In genomic region chr6:56155634-56156141, GRCh38 we compare ENCODE assay signal across 25 cellular contexts.
"Had no signal": no experiment of that assay in that cellular context is flagged by ENCODE, and none has a peak within 500 bp of the region (broad histone marks: within the 10 kb centered on the region; RNA-seq: fewer than 3 reads in every experiment).

No MANE protein-coding gene starts in this region.

- H3K27ac ChIP-seq: dorsolateral prefrontal cortex, epithelial cell of prostate, foreskin keratinocyte, gastroesophageal sphincter, heart left ventricle, left ventricle myocardium inferior, lower lobe of right lung, ovary, psoas muscle, skin epidermis, spleen, thyroid gland had no signal

- H3K36me3 ChIP-seq: left ventricle myocardium inferior, lower lobe of right lung, ovary, spleen, thyroid gland had no signal

- H3K4me3 Mint-ChIP-seq: natural killer cell; stimulated activated naive B cell treated with anti-CD40 and anti-IgM and Interleukin-4, amounts not matched to agents 10 μg/mL and 1 μg/mL and 100 μg/mL, for 72 hours; stimulated activated naive CD8-positive, alpha-beta T cell treated with anti-CD3 and anti-CD28 coated beads, Interleukin-15, amount 100 ng/mL, for 72 hours had no signal

- H3K27me3 ChIP-seq: dorsolateral prefrontal cortex, foreskin keratinocyte, gastroesophageal sphincter, heart left ventricle, ovary, spleen, thyroid gland had no signal

- H3K9me3 ChIP-seq: ovary, thyroid gland had no signal

- H3K36me3 Mint-ChIP-seq: natural killer cell; stimulated activated naive B cell treated with anti-CD40 and anti-IgM and Interleukin-4, amounts not matched to agents 10 μg/mL and 1 μg/mL and 100 μg/mL, for 72 hours had no signal

- H3K27me3 Mint-ChIP-seq: stimulated activated naive B cell treated with anti-CD40 and anti-IgM and Interleukin-4, amounts not matched to agents 10 μg/mL and 1 μg/mL and 100 μg/mL, for 72 hours; stimulated activated naive CD8-positive, alpha-beta T cell treated with anti-CD3 and anti-CD28 coated beads, Interleukin-15, amount 100 ng/mL, for 72 hours had no signal

- DNase-seq: dorsolateral prefrontal cortex; effector CD4-positive, alpha-beta T cell; foreskin keratinocyte; heart left ventricle; hippocampal formation; left cardiac atrium; left ventricle myocardium inferior; lower lobe of right lung; natural killer cell; occipital lobe; ovary; posterior cingulate gyrus; psoas muscle; right cardiac atrium; spleen; stimulated activated naive B cell treated with anti-CD40 and anti-IgM and Interleukin-4, amounts not matched to agents 10 μg/mL and 1 μg/mL and 100 μg/mL, for 72 hours; stimulated activated naive CD8-positive, alpha-beta T cell treated with anti-CD3 and anti-CD28 coated beads, Interleukin-15, amount 100 ng/mL, for 72 hours; thyroid gland; trophoblast cell had no signal

- FAIRE-seq: colon, islet of Langerhans had no signal

- H3K27ac Mint-ChIP-seq: natural killer cell; stimulated activated naive B cell treated with anti-CD40 and anti-IgM and Interleukin-4, amounts not matched to agents 10 μg/mL and 1 μg/mL and 100 μg/mL, for 72 hours; stimulated activated naive CD8-positive, alpha-beta T cell treated with anti-CD3 and anti-CD28 coated beads, Interleukin-15, amount 100 ng/mL, for 72 hours had no signal

- ATAC-seq: esophagus mucosa; foreskin keratinocyte; gastroesophageal sphincter; heart left ventricle; left cardiac atrium; lower lobe of right lung; natural killer cell; psoas muscle; right cardiac atrium; stimulated activated naive B cell treated with anti-CD40 and anti-IgM and Interleukin-4, amounts not matched to agents 10 μg/mL and 1 μg/mL and 100 μg/mL, for 72 hours; stimulated activated naive CD8-positive, alpha-beta T cell treated with anti-CD3 and anti-CD28 coated beads, Interleukin-15, amount 100 ng/mL, for 72 hours had no signal

- H3K4me3 ChIP-seq: dorsolateral prefrontal cortex, gastroesophageal sphincter, heart left ventricle, left ventricle myocardium inferior, lower lobe of right lung, ovary, psoas muscle, skin epidermis, spleen, thyroid gland had no signal

- H3K4me1 ChIP-seq: foreskin keratinocyte, gastroesophageal sphincter, heart left ventricle, left ventricle myocardium inferior, lower lobe of right lung, psoas muscle, spleen, thyroid gland had no signal

- H3K4me1 Mint-ChIP-seq: natural killer cell; stimulated activated naive B cell treated with anti-CD40 and anti-IgM and Interleukin-4, amounts not matched to agents 10 μg/mL and 1 μg/mL and 100 μg/mL, for 72 hours; stimulated activated naive CD8-positive, alpha-beta T cell treated with anti-CD3 and anti-CD28 coated beads, Interleukin-15, amount 100 ng/mL, for 72 hours had no signal
